29 cellular contexts compared by ENCODE assay signal in the genomic region with DNA sequence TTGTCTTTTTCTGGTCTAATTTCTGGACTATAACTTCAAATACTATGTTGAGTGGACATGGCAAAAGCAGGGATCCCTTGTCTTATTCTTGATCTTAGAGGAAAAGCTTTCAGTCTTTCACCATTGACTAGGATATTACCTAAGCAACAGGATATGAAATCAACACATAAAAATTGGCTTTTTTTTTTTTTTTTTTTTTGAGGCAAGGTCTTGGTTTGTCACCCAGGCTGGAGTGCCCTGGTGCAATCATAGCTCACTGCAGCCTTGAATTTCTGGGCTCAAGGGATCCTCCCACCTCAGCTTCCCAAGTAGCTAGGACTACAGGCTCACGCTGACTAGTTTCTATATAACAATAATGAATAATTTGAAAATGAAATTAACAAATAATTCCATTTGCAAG.
A peak's percentile ranks its signal among the peaks of the same experiment; 100 is the strongest.
DNase-seq lines count a peak whose midpoint lies in the region; ATAC-seq and TF ChIP-seq lines count a peak whose summit lies in the region.
"Had no signal": no experiment of that assay in that cellular context is flagged by ENCODE, and none has a peak within 500 bp of the region (broad histone marks: within the 10 kb centered on the region; RNA-seq: fewer than 3 reads in every experiment).

No MANE protein-coding gene starts in this region.

- POLR2A ChIA-PET in activated CD4-positive, alpha-beta memory T cell treated with anti-CD3 and anti-CD28 coated beads for 36 hours (lab: Charles Lee): no interaction called here

- H3K9me2 ChIP-seq in GM23248 (ENCODE audit: insufficient read depth): no peaks in the 10 kb centered on the region
- H3K9me2 ChIP-seq: SK-N-SH had no signal

- peaks cover 92% of the 10 kb centered on the region for H3K79me2 ChIP-seq in GM23248 (ENCODE audit: insufficient read depth)
- peaks cover 47% of the 10 kb centered on the region for H3K79me2 ChIP-seq in osteoblast (ENCODE audit: insufficient read depth, low read length)

- no peak overlapping the region for H3K4me3 Mint-ChIP-seq in activated CD4-positive, alpha-beta memory T cell treated with anti-CD3 and anti-CD28 coated beads for 36 hours
- H3K4me3 Mint-ChIP-seq: activated CD4-positive, alpha-beta T cell treated with anti-CD3 and anti-CD28 coated beads for 36 hours; activated naive CD8-positive, alpha-beta T cell treated with anti-CD3 and anti-CD28 coated beads, Interleukin-2, amount 10 ng/mL, durations not matched to agents 7 days and 5 days; CD4-positive, CD25-positive, alpha-beta regulatory T cell; GM23338; memory B cell; neural progenitor cell; T-helper 17 cell had no signal

- peak overlapping the region; percentile 79 for H3K27ac ChIP-seq in GM23248
- peak overlapping the region; percentile 77 for H3K27ac ChIP-seq in RWPE2 (ENCODE audit: poor library complexity, severe bottlenecking)
- peak overlapping the region; percentile 78 for H3K27ac ChIP-seq in osteoblast (ENCODE audit: low read depth, low read length)
- H3K27ac ChIP-seq: neural progenitor cell, suprapubic skin, upper lobe of right lung had no signal

- H3K36me3 ChIP-seq in GM23248 (ENCODE audit: low read depth) (0 out of 2 replicates have a peak, but pooled peaks cover 2% of the 10 kb centered on the region), RWPE2 (ENCODE audit: low read depth) (peaks cover 12% of the 10 kb centered on the region; the same call in 1 of the 2 replicates), osteoblast (ENCODE audit: insufficient read depth, low read length) (peaks cover 3% of the 10 kb centered on the region), MG63 (no peaks in the 10 kb centered on the region)
- H3K36me3 ChIP-seq: neural progenitor cell, suprapubic skin, upper lobe of right lung had no signal

- TF ChIP-seq CTCF in RWPE2 (IDR thresholded peaks at IDR 0.05; ENCODE audit: poor library complexity, severe bottlenecking): no peak
- no peak for TF ChIP-seq CTCF in osteoblast (IDR thresholded peaks at IDR 0.05; ENCODE audit: extremely low read depth, low read depth, low read length)

- peaks cover 33% of the 10 kb centered on the region for H3K4me1 ChIP-seq in GM23248 (ENCODE audit: insufficient read depth)
- H3K4me1 ChIP-seq in RWPE2 (ENCODE audit: insufficient read depth, poor library complexity, severe bottlenecking): peaks cover 22% of the 10 kb centered on the region
- H3K4me1 ChIP-seq in osteoblast (ENCODE audit: insufficient read depth, low read length): peaks cover 19% of the 10 kb centered on the region
- H3K4me1 ChIP-seq: neural progenitor cell had no signal

- H3K4me2 ChIP-seq in GM23248 (ENCODE audit: unreplicated experiment): peak overlapping the region; percentile 19
- no peak overlapping the region for H3K4me2 ChIP-seq in osteoblast (ENCODE audit: insufficient read depth, low read length)
- H3K4me2 ChIP-seq: GM23338, neural progenitor cell, SK-N-SH had no signal

- H2AFZ ChIP-seq in GM23248 (no peak overlapping the region), osteoblast (ENCODE audit: low read length) (no peak overlapping the region)
- H2AFZ ChIP-seq: GM23338, neural progenitor cell had no signal

- CTCF ChIA-PET in activated CD4-positive, alpha-beta memory T cell treated with anti-CD3 and anti-CD28 coated beads for 36 hours (lab: Charles Lee): no interaction called here

- H3K9me3 Mint-ChIP-seq in activated CD4-positive, alpha-beta memory T cell treated with anti-CD3 and anti-CD28 coated beads for 36 hours: no peaks in the 10 kb centered on the region
- H3K9me3 Mint-ChIP-seq: activated naive CD8-positive, alpha-beta T cell treated with anti-CD3 and anti-CD28 coated beads, Interleukin-2, amount 10 ng/mL, durations not matched to agents 7 days and 5 days; CD4-positive, CD25-positive, alpha-beta regulatory T cell; GM23338; memory B cell; neural progenitor cell had no signal

- peaks cover 36% of the 10 kb centered on the region for H3F3A ChIP-seq in GM23248 (ENCODE audit: insufficient read depth)

- H3K4me1 Mint-ChIP-seq in activated CD4-positive, alpha-beta memory T cell treated with anti-CD3 and anti-CD28 coated beads for 36 hours (ENCODE audit: low read depth): peaks cover 10% of the 10 kb centered on the region
- H3K4me1 Mint-ChIP-seq: GM23338, neural progenitor cell had no signal

- H4K20me1 ChIP-seq in GM23248 (ENCODE audit: insufficient read depth) (no peaks in the 10 kb centered on the region), osteoblast (ENCODE audit: insufficient read depth, low read length) (no peaks in the 10 kb centered on the region)

- WGBS in GM23248 (ENCODE audit: low coverage in 1 of 2, low lambda C conversion rate in 2 of 2, missing lambda C conversion rate in 2 of 2), 2 experiments: 91 to 96% methylated on average over 1 of the region's 1 CpG

- no peak overlapping the region for H3K27ac Mint-ChIP-seq in activated CD4-positive, alpha-beta memory T cell treated with anti-CD3 and anti-CD28 coated beads for 36 hours
- H3K27ac Mint-ChIP-seq: activated CD4-positive, alpha-beta T cell treated with anti-CD3 and anti-CD28 coated beads for 36 hours; activated naive CD8-positive, alpha-beta T cell treated with anti-CD3 and anti-CD28 coated beads, Interleukin-2, amount 10 ng/mL, durations not matched to agents 7 days and 5 days; CD4-positive, CD25-positive, alpha-beta regulatory T cell; GM23338; memory B cell; neural progenitor cell; T-helper 17 cell had no signal

- 0 out of 2 replicates have a peak overlapping the region, but pooled peaks have one; percentile 32 for H3K9ac ChIP-seq in GM23248
- H3K9ac ChIP-seq: neural progenitor cell, SK-N-SH had no signal

- intact Hi-C loops in activated CD4-positive, alpha-beta memory T cell treated with anti-CD3 and anti-CD28 coated beads for 36 hours (cut with micrococcal nuclease): no loop called here

- peaks cover 7% of the 10 kb centered on the region for H3K36me3 Mint-ChIP-seq in activated CD4-positive, alpha-beta memory T cell treated with anti-CD3 and anti-CD28 coated beads for 36 hours

- H3K27me3 Mint-ChIP-seq in activated CD4-positive, alpha-beta memory T cell treated with anti-CD3 and anti-CD28 coated beads for 36 hours: no peaks in the 10 kb centered on the region
- H3K27me3 Mint-ChIP-seq: activated CD4-positive, alpha-beta T cell treated with anti-CD3 and anti-CD28 coated beads for 36 hours; activated naive CD8-positive, alpha-beta T cell treated with anti-CD3 and anti-CD28 coated beads, Interleukin-2, amount 10 ng/mL, durations not matched to agents 7 days and 5 days; CD4-positive, CD25-positive, alpha-beta regulatory T cell; memory B cell; progenitor cell of endocrine pancreas; T-helper 17 cell had no signal

- DNase-seq in GM23248 (peak; percentile 40), RWPE2 (ENCODE audit: low spot score) (no peak), dermis blood vessel endothelial cell (peak; percentile 48), osteoblast (ENCODE audit: insufficient read length, low spot score, missing footprints) (no peak), NOMO-1 (lab: John Stamatoyannopoulos, UW; ENCODE audit: unreplicated experiment in 2 of 2) (no peak), MG63 (no peak)
- DNase-seq in activated CD4-positive, alpha-beta memory T cell treated with anti-CD3 and anti-CD28 coated beads for 36 hours: no peak
- DNase-seq: activated CD4-positive, alpha-beta T cell treated with anti-CD3 and anti-CD28 coated beads for 36 hours; activated gamma-delta T cell; activated naive CD8-positive, alpha-beta T cell treated with anti-CD3 and anti-CD28 coated beads, Interleukin-2, amount 10 ng/mL, durations not matched to agents 7 days and 5 days; activated T-cell treated with anti-CD3 and anti-CD28 coated beads for 4 hours; CD4-positive, CD25-positive, alpha-beta regulatory T cell; cerebellar nuclear complex; erythroblast; foreskin melanocyte; heart right ventricle; IMR-90; NCI-H1436 treated with DMSO at 0.1 percent for 48 hours; NCI-H2107; NCI-H446 treated with DMSO at 0.1 percent for 48 hours; SK-N-SH; stimulated activated naive CD4-positive, alpha-beta T cell; T-helper 17 cell; upper lobe of right lung had no signal

- no peaks in the 10 kb centered on the region for H3K9me3 ChIP-seq in GM23248 (ENCODE audit: low read depth)
- no peaks in the 10 kb centered on the region for H3K9me3 ChIP-seq in RWPE2 (ENCODE audit: severe bottlenecking)
- no peaks in the 10 kb centered on the region for H3K9me3 ChIP-seq in osteoblast (ENCODE audit: low read depth, low read length)
- no peaks in the 10 kb centered on the region for H3K9me3 ChIP-seq in MG63
- H3K9me3 ChIP-seq: heart right ventricle, SK-N-SH, suprapubic skin, upper lobe of right lung had no signal

- H3K27me3 ChIP-seq in GM23248 (replicated peaks; ENCODE audit: insufficient read depth) (no peaks in the 10 kb centered on the region), RWPE2 (ENCODE audit: insufficient read depth, poor library complexity, severe bottlenecking) (no peaks in the 10 kb centered on the region), osteoblast (ENCODE audit: insufficient read depth, low read length) (no peaks in the 10 kb centered on the region), MG63 (no peaks in the 10 kb centered on the region)
- H3K27me3 ChIP-seq: heart right ventricle, neural progenitor cell, suprapubic skin, upper lobe of right lung had no signal

- in situ Hi-C loops in GM23248 (cut with MboI): no loop called here

- no peak for ATAC-seq in RWPE2 (ENCODE audit: low read depth)
- ATAC-seq: activated CD4-positive, alpha-beta T cell treated with anti-CD3 and anti-CD28 coated beads for 36 hours; GM23338; T-helper 17 cell; upper lobe of right lung had no signal

- no peak overlapping the region for H3K4me3 ChIP-seq in GM23248
- no peak overlapping the region for H3K4me3 ChIP-seq in RWPE2 (ENCODE audit: severe bottlenecking)
- H3K4me3 ChIP-seq in osteoblast (ENCODE audit: insufficient read depth, low read length): no peak overlapping the region
- H3K4me3 ChIP-seq in MG63: no peak overlapping the region
- H3K4me3 ChIP-seq: GM23338, heart right ventricle, neural progenitor cell, suprapubic skin, upper lobe of right lung had no signal

Comparison
In these comparisons a context has a peak if more than half of its experiments do, and no peak if none do; other contexts are left out.
1. DNase-seq: peak in GM23248 (single experiment) and dermis blood vessel endothelial cell (single experiment); none in RWPE2 (single experiment), osteoblast (single experiment), activated CD4-positive, alpha-beta memory T cell treated with anti-CD3 and anti-CD28 coated beads for 36 hours (single experiment), NOMO-1 (0 of 2) and MG63 (single experiment).
2. Peak in every context shown above with its lines, with median percentiles within 50 percentile points of each other: H3K27ac ChIP-seq.